Comparison of ENCODE assay signal across 21 cellular contexts in the genomic region with DNA sequence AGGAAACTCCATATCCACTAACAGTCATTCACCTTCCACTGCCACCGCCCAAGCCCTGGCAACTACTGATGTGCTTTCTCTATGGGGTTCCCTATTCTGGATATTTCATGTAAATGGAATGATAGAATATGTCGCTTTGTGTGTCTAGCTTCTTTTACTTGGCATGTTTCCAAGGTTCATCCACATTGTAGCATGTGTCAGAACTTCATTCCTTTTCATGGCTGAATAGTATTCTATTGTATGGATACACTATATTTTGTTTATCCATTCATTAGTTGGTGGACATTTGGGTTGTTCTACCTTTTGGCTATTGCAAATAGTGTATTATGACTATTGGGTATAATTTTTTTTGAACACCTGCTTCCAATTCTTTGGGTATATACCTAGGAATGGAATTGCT. TPM values are rescaled to one million over a fixed set of nuclear protein-coding genes. Genes with fewer than 3 reads are reported as not detected.
DNase-seq lines count a peak whose midpoint lies in the region; ATAC-seq, FAIRE-seq and TF ChIP-seq lines count a peak whose summit lies in the region.
"Had no signal": no experiment of that assay in that cellular context is flagged by ENCODE, and none has a peak within 500 bp of the region (broad histone marks: within the 10 kb centered on the region; RNA-seq: fewer than 3 reads in every experiment).

No MANE protein-coding gene starts in this region.

- no peaks in the 10 kb centered on the region for H3K4me1 ChIP-seq in CD4-positive, CD25-positive, alpha-beta regulatory T cell (ENCODE audit: control insufficient read depth, insufficient read depth, low read length, poor library complexity, severe bottlenecking)
- H3K4me1 ChIP-seq in HEK293 (ENCODE audit: control insufficient read depth, insufficient read depth, low read length), result no peaks in the 10 kb centered on the region
- H3K4me1 ChIP-seq in K562 (replicated peaks in 1 of 2; ENCODE audit: control insufficient read depth in 2 of 2, insufficient read depth in 2 of 2, low read length in 2 of 2), result no peaks in the 10 kb centered on the region; a peak in 1 of 5 replicates
- no peaks in the 10 kb centered on the region for H3K4me1 ChIP-seq in GM23248 (ENCODE audit: insufficient read depth)
- H3K4me1 ChIP-seq: BLaER1 had no signal

- peaks cover 0 to 3% (median 1%) of the 10 kb centered on the region in 4 donors for H3K4me1 Mint-ChIP-seq in CD4-positive, CD25-positive, alpha-beta regulatory T cell
- H3K4me1 Mint-ChIP-seq: GM23338, H9 had no signal

- H3K4me3 Mint-ChIP-seq in CD4-positive, CD25-positive, alpha-beta regulatory T cell, result no peak overlapping the region
- H3K4me3 Mint-ChIP-seq: B cell; CD4-positive, alpha-beta T cell; GM23338; H9; HFFc6 had no signal

- H3K9me2 ChIP-seq in GM23248 (ENCODE audit: insufficient read depth), result no peaks in the 10 kb centered on the region

- 46% methylated on average over 2 of the region's 2 CpGs for WGBS in K562 (ENCODE audit: insufficient coverage, low coverage, missing lambda C conversion rate)
- WGBS in GM23248 (ENCODE audit: low coverage in 1 of 2, low lambda C conversion rate in 2 of 2, missing lambda C conversion rate in 2 of 2), 2 experiments, result 95 to 97% methylated on average over 2 of the region's 2 CpGs

- H2AFZ ChIP-seq in K562 (ENCODE audit: low read depth, low read length) (no peak overlapping the region), GM23248 (no peak overlapping the region)
- H2AFZ ChIP-seq: GM23338 had no signal

- peaks cover 6% of the 10 kb centered on the region for H3K36me3 Mint-ChIP-seq in CD4-positive, CD25-positive, alpha-beta regulatory T cell

- H3K9me3 Mint-ChIP-seq in CD4-positive, CD25-positive, alpha-beta regulatory T cell, result no peaks in the 10 kb centered on the region
- H3K9me3 Mint-ChIP-seq: CD4-positive, alpha-beta T cell; GM23338; H9 had no signal

- in situ Hi-C loops in K562 (cut with MboI), result no loop called here
- in situ Hi-C loops in GM23248 (cut with MboI), result no loop called here

- H4K20me1 ChIP-seq in K562 (replicated peaks; ENCODE audit: control insufficient read depth, insufficient read depth, low read length), result no peaks in the 10 kb centered on the region
- no peaks in the 10 kb centered on the region for H4K20me1 ChIP-seq in GM23248 (ENCODE audit: insufficient read depth)
- H4K20me1 ChIP-seq: BLaER1 had no signal

- H3K27ac ChIP-seq in CD4-positive, CD25-positive, alpha-beta regulatory T cell (ENCODE audit: insufficient read depth, low read length, poor library complexity, severe bottlenecking), result no peak overlapping the region
- H3K27ac ChIP-seq in HEK293 (ENCODE audit: extremely low read depth, low read depth, low read length) (no peak overlapping the region), K562 (ENCODE audit: extremely low read depth, low read depth, low read length) (no peak overlapping the region), GM23248 (no peak overlapping the region)
- H3K27ac ChIP-seq: BLaER1, C4-2B had no signal

- no peaks in the 10 kb centered on the region for H3K9me1 ChIP-seq in K562 (ENCODE audit: control insufficient read depth, insufficient read depth, low read length)

- no peak for TF ChIP-seq POLR2A in K562 (conservative IDR thresholded peaks at IDR 0.05)

- H3K4me2 ChIP-seq in K562 (ENCODE audit: insufficient read depth, low read length), result no peak overlapping the region
- no peak overlapping the region for H3K4me2 ChIP-seq in GM23248 (ENCODE audit: unreplicated experiment)
- H3K4me2 ChIP-seq: BLaER1, GM23338 had no signal

- intact Hi-C loops in K562 (cut with micrococcal nuclease), result no loop called here

- TF ChIP-seq CTCF in HEK293 (tag by site-specific recombination; IDR thresholded peaks at IDR 0.05) (no peak), K562 (IDR thresholded peaks at IDR 0.05 in 2 of 3, conservative IDR thresholded peaks at IDR 0.05 in 1 of 3; ENCODE audit: insufficient read depth in 2 of 3, low read depth in 1 of 3, low read length in 3 of 3) (no peak)

- BruUV-seq in K562 (replicated peaks; lab: Mats Ljungman, UMichigan), result no TSS peak

- H3K9ac ChIP-seq in K562 (ENCODE audit: insufficient read depth in 1 of 2, low read depth in 2 of 2, low read length in 2 of 2) (no peak overlapping the region), GM23248 (no peak overlapping the region)
- H3K9ac ChIP-seq: BLaER1 had no signal

- no peaks in the 10 kb centered on the region for H3K27me3 ChIP-seq in CD4-positive, CD25-positive, alpha-beta regulatory T cell (ENCODE audit: control insufficient read depth, insufficient read depth, low read length)
- no peaks in the 10 kb centered on the region for H3K27me3 ChIP-seq in K562 (ENCODE audit: control insufficient read depth in 2 of 2, insufficient read depth in 2 of 2, low read length in 2 of 2)
- H3K27me3 ChIP-seq in GM23248 (replicated peaks; ENCODE audit: insufficient read depth), result no peaks in the 10 kb centered on the region
- H3K27me3 ChIP-seq: BLaER1 had no signal

- no peaks in the 10 kb centered on the region for H3K79me2 ChIP-seq in K562 (ENCODE audit: control insufficient read depth, insufficient read depth, low read length)
- no peaks in the 10 kb centered on the region for H3K79me2 ChIP-seq in GM23248 (ENCODE audit: insufficient read depth)

- ATAC-seq in CD4-positive, CD25-positive, alpha-beta regulatory T cell (ENCODE audit: low read depth in 2 of 2), result no peak
- ATAC-seq in K562 (no peak), GM18498 (IDR thresholded peaks at IDR 0.05; ENCODE audit: unreplicated experiment) (no peak), GM19035 (IDR thresholded peaks at IDR 0.05; ENCODE audit: unreplicated experiment) (no peak)
- ATAC-seq: GM23338, HCT116 had no signal

- H3F3A ChIP-seq in GM23248 (ENCODE audit: insufficient read depth), result no peaks in the 10 kb centered on the region

- H3K27me3 Mint-ChIP-seq in CD4-positive, CD25-positive, alpha-beta regulatory T cell, result no peaks in the 10 kb centered on the region
- H3K27me3 Mint-ChIP-seq: B cell; CD4-positive, alpha-beta T cell had no signal

- DNase-seq in CD4-positive, CD25-positive, alpha-beta regulatory T cell, result no peak
- no peak for DNase-seq in K562 (ENCODE audit: extremely low read depth in 1 of 4, low spot score in 3 of 4)
- no peak for DNase-seq in GM23248
- DNase-seq: Calu3; CD4-positive, alpha-beta T cell; COR-L47; DMS53; DMS79 treated with DMSO at 0.1 percent for 48 hours; GF-D8; H9; HFFc6 had no signal

- H3K4me3 ChIP-seq in CD4-positive, CD25-positive, alpha-beta regulatory T cell (ENCODE audit: low read depth, low read length), result no peak overlapping the region
- no peak overlapping the region for H3K4me3 ChIP-seq in HEK293 (ENCODE audit: low read depth, low read length)
- no peak overlapping the region for H3K4me3 ChIP-seq in K562
- no peak overlapping the region for H3K4me3 ChIP-seq in GM23248
- H3K4me3 ChIP-seq: BLaER1, GM23338 had no signal

- TF ChIP-seq EP300 in K562 (IDR thresholded peaks at IDR 0.05; ENCODE audit: low read length), result no peak

- peak overlapping the region; percentile 47 to 93 (median 55) for H3K27ac Mint-ChIP-seq in CD4-positive, CD25-positive, alpha-beta regulatory T cell
- H3K27ac Mint-ChIP-seq: B cell, GM23338, HFFc6 had no signal

- POLR2A ChIA-PET in HEK293 (lab: Yijun Ruan, JAX) (no interaction called here), K562 (lab: Yijun Ruan, JAX) (no interaction called here)

- H3K9me3 ChIP-seq in CD4-positive, CD25-positive, alpha-beta regulatory T cell (ENCODE audit: control insufficient read depth in 2 of 2, low read length in 2 of 2), result no peaks in the 10 kb centered on the region
- H3K9me3 ChIP-seq in HEK293 (ENCODE audit: control insufficient read depth, insufficient read depth, low read depth, low read length) (no peaks in the 10 kb centered on the region), K562 (replicated peaks; ENCODE audit: control insufficient read depth, insufficient read depth, low read depth, low read length) (no peaks in the 10 kb centered on the region), GM23248 (ENCODE audit: low read depth) (no peaks in the 10 kb centered on the region)
- H3K9me3 ChIP-seq: BLaER1 had no signal

- no peak for TF ChIP-seq RAD21 in K562 (CRISPR knock-in tag; conservative IDR thresholded peaks at IDR 0.05 in 1 of 2, IDR thresholded peaks at IDR 0.05 in 1 of 2)

- FAIRE-seq in K562 (lab: Jason Lieb, UNC), result no peak
- FAIRE-seq: A204.1, GM19239 had no signal

- CTCF ChIA-PET in HEK293 (lab: Yijun Ruan, JAX), result no interaction called here
- CTCF ChIA-PET in K562 (lab: Yijun Ruan, JAX; ENCODE audit: low intra/inter-chr PET ratio), result no interaction called here

- H3K36me3 ChIP-seq in CD4-positive, CD25-positive, alpha-beta regulatory T cell (ENCODE audit: control insufficient read depth, insufficient read depth, low read length), result peaks cover 6% of the 10 kb centered on the region
- H3K36me3 ChIP-seq in HEK293 (ENCODE audit: control insufficient read depth in 2 of 2, insufficient read depth in 1 of 2, low read length in 2 of 2) (peaks cover 0 to 3% of the 10 kb centered on the region in 2 experiments), K562 (ENCODE audit: control insufficient read depth, insufficient read depth, low read length) (no peaks in the 10 kb centered on the region), GM23248 (ENCODE audit: low read depth) (no peaks in the 10 kb centered on the region)
- H3K36me3 ChIP-seq: BLaER1 had no signal

RNA-seq across cellular contexts. Expression of a gene that starts 8.6 kb away (rescaled TPM):
- 25.1 TPM for total RNA-seq in CD4-positive, CD25-positive, alpha-beta regulatory T cell
- 1 to 10 TPM in 3 of 4 donors, under 1 TPM in 1; 0.74 to 2.7 (median 2.4) TPM for polyA plus RNA-seq in CD4-positive, CD25-positive, alpha-beta regulatory T cell
- total RNA-seq in K562 (2011; cell fraction: chromatin; rRNA removed; ENCODE audit: low replicate concordance), result 8.6 and 29.6 TPM in 2 replicates
- total RNA-seq in K562 (2011; cell fraction: nucleolus; rRNA removed), result 5.3 and 7.0 TPM in 2 replicates
- 13.7 and 24.2 TPM in 2 replicates for total RNA-seq in K562 (2011; cell fraction: nucleoplasm; rRNA removed)
- total RNA-seq in K562 (2014; rRNA removed) (0.36 and 1.3 TPM in 2 replicates), K562 (2014; rRNA removed; fragmentation: Illumina TruSeq; extraction: Trizol) (1.4 and 2.0 TPM in 2 replicates), K562 (2015; rRNA removed; fragmentation: Illumina TruSeq; extraction: Trizol) (0.98 and 1.1 TPM in 2 replicates), K562 (2021) (3.3 and 4.0 TPM in 2 replicates)
- polyA plus RNA-seq in K562 (2011; rRNA removed) (3.0 and 3.4 TPM in 2 replicates), K562 (2014; fragmentation: Illumina TruSeq; extraction: Trizol) (1.1 and 1.4 TPM in 2 replicates), K562 (2014; fragmentation: Nextera tagmentation; extraction: Ambion mirVana) (under 1 TPM; 0.14 to 0.25 TPM), K562 (2014; rRNA removed) (0.78 and 1.4 TPM in 2 replicates), GM23248 (2016; fragmentation: Nextera tagmentation; extraction: Ambion mirVana) (1.8 and 2.4 TPM in 2 replicates)
- polyA plus RNA-seq in K562 (2011; cell fraction: cytosol; rRNA removed), result 1.2 and 1.3 TPM in 2 replicates
- 7.9 and 10.0 TPM in 2 replicates for polyA plus RNA-seq in K562 (2011; cell fraction: nucleus; rRNA removed)
- 0.89 and 5.9 TPM in 2 replicates for polyA plus RNA-seq in K562 (2012)
- polyA minus RNA-seq in K562 (2011; rRNA and poly(A)+ RNA removed), result 1.5 and 1.6 TPM in 2 replicates
- polyA minus RNA-seq in K562 (2011; cell fraction: cytosol; rRNA and poly(A)+ RNA removed), result 2.1 and 2.3 TPM in 2 replicates
- polyA minus RNA-seq in K562 (2011; cell fraction: nucleus; rRNA and poly(A)+ RNA removed), result 2.3 and 3.6 TPM in 2 replicates
- 1.0 and 3.0 TPM in 2 replicates for total RNA-seq in GM23248 (2014; rRNA removed; shearing (Covaris generic))

RNA-seq across cellular contexts. Expression of a gene that starts 29.4 kb away (rescaled TPM):
- 338 TPM for total RNA-seq in CD4-positive, CD25-positive, alpha-beta regulatory T cell
- polyA plus RNA-seq in CD4-positive, CD25-positive, alpha-beta regulatory T cell, result 1,000 to 10,000 TPM; 1,508 to 1,956 (median 1,583) TPM
- 65.3 and 70.8 TPM in 2 replicates for total RNA-seq in K562 (2011; cell fraction: chromatin; rRNA removed; ENCODE audit: low replicate concordance)
- 50.3 and 56.7 TPM in 2 replicates for total RNA-seq in K562 (2011; cell fraction: nucleolus; rRNA removed)
- total RNA-seq in K562 (2011; cell fraction: nucleoplasm; rRNA removed), result 71.7 and 79.8 TPM in 2 replicates
- total RNA-seq in K562 (2014; rRNA removed) (111 and 116 TPM in 2 replicates), K562 (2014; rRNA removed; fragmentation: Illumina TruSeq; extraction: Trizol) (144 and 149 TPM in 2 replicates), K562 (2015; rRNA removed; fragmentation: Illumina TruSeq; extraction: Trizol) (194 and 195 TPM in 2 replicates), K562 (2021) (129 and 132 TPM in 2 replicates)
- polyA plus RNA-seq in K562 (2011; rRNA removed) (329 and 342 TPM in 2 replicates), K562 (2014; fragmentation: Illumina TruSeq; extraction: Trizol) (276 and 289 TPM in 2 replicates), K562 (2014; fragmentation: Nextera tagmentation; extraction: Ambion mirVana) (100 to 1,000 TPM; 364 to 668 TPM), K562 (2014; rRNA removed) (227 and 282 TPM in 2 replicates), GM23248 (2016; fragmentation: Nextera tagmentation; extraction: Ambion mirVana) (216 and 228 TPM in 2 replicates)
- 426 and 578 TPM in 2 replicates for polyA plus RNA-seq in K562 (2011; cell fraction: cytosol; rRNA removed)
- 135 and 184 TPM in 2 replicates for polyA plus RNA-seq in K562 (2011; cell fraction: nucleus; rRNA removed)
- polyA plus RNA-seq in K562 (2012), result 215 and 432 TPM in 2 replicates
- 188 and 248 TPM in 2 replicates for polyA minus RNA-seq in K562 (2011; rRNA and poly(A)+ RNA removed)
- 112 and 122 TPM in 2 replicates for polyA minus RNA-seq in K562 (2011; cell fraction: cytosol; rRNA and poly(A)+ RNA removed)
- 28.7 and 52.4 TPM in 2 replicates for polyA minus RNA-seq in K562 (2011; cell fraction: nucleus; rRNA and poly(A)+ RNA removed)
- total RNA-seq in GM23248 (2014; rRNA removed; shearing (Covaris generic)), result 145 and 150 TPM in 2 replicates

RNA-seq across cellular contexts. Expression of a gene that starts 36.3 kb away (rescaled TPM):
- 24.9 TPM for total RNA-seq in CD4-positive, CD25-positive, alpha-beta regulatory T cell
- 10 to 100 TPM in 3 of 4 donors, 1 to 10 TPM in 1; 9.0 to 12.2 (median 11.2) TPM for polyA plus RNA-seq in CD4-positive, CD25-positive, alpha-beta regulatory T cell
- total RNA-seq in K562 (2011; cell fraction: chromatin; rRNA removed; ENCODE audit: low replicate concordance), result 20.7 and 41.6 TPM in 2 replicates
- 12.0 and 14.1 TPM in 2 replicates for total RNA-seq in K562 (2011; cell fraction: nucleolus; rRNA removed)
- 23.2 and 35.4 TPM in 2 replicates for total RNA-seq in K562 (2011; cell fraction: nucleoplasm; rRNA removed)
- total RNA-seq in K562 (2014; rRNA removed), result 17.2 and 18.1 TPM in 2 replicates
- 17.4 and 21.1 TPM in 2 replicates for total RNA-seq in K562 (2014; rRNA removed; fragmentation: Illumina TruSeq; extraction: Trizol)
- total RNA-seq in K562 (2015; rRNA removed; fragmentation: Illumina TruSeq; extraction: Trizol), result 17.2 and 19.3 TPM in 2 replicates
- total RNA-seq in K562 (2021), result 26.9 and 29.0 TPM in 2 replicates
- polyA plus RNA-seq in K562 (2011; rRNA removed), result 25.4 and 34.4 TPM in 2 replicates
- polyA plus RNA-seq in K562 (2011; cell fraction: cytosol; rRNA removed), result 11.5 and 16.8 TPM in 2 replicates
- polyA plus RNA-seq in K562 (2011; cell fraction: nucleus; rRNA removed), result 12.3 and 14.5 TPM in 2 replicates
- polyA plus RNA-seq in K562 (2012), result 22.6 and 28.0 TPM in 2 replicates
- 35.2 and 38.9 TPM in 2 replicates for polyA plus RNA-seq in K562 (2014; fragmentation: Illumina TruSeq; extraction: Trizol)
- polyA plus RNA-seq in K562 (2014; fragmentation: Nextera tagmentation; extraction: Ambion mirVana), result 10 to 100 TPM in 1 of 2 experiments, 1 to 10 TPM in 1; 8.0 to 17.8 TPM
- 24.2 and 27.5 TPM in 2 replicates for polyA plus RNA-seq in K562 (2014; rRNA removed)
- 26.0 and 28.2 TPM in 2 replicates for polyA minus RNA-seq in K562 (2011; rRNA and poly(A)+ RNA removed)
- 10.6 and 11.7 TPM in 2 replicates for polyA minus RNA-seq in K562 (2011; cell fraction: cytosol; rRNA and poly(A)+ RNA removed)
- polyA minus RNA-seq in K562 (2011; cell fraction: nucleus; rRNA and poly(A)+ RNA removed), result 4.8 and 7.7 TPM in 2 replicates
- 9.0 and 20.2 TPM in 2 replicates for total RNA-seq in GM23248 (2014; rRNA removed; shearing (Covaris generic))
- polyA plus RNA-seq in GM23248 (2016; fragmentation: Nextera tagmentation; extraction: Ambion mirVana), result 10.8 and 12.4 TPM in 2 replicates
